Comparison of ENCODE assay signal across 1 cellular context in genomic region chr9:124665391-124666058, GRCh38.
TF ChIP-seq lines count a peak whose summit lies in the region.

No MANE protein-coding gene starts in this region.

TF ChIP-seq in HepG2, 621 proteins besides CTCF, POLR2A, EP300 and RAD21 (continued from another document):
- TF ChIP-seq CEBPB (IDR thresholded peaks at IDR 0.05; ENCODE audit: borderline replicate concordance, low read depth, low read length) = peak; percentile 92
- TF ChIP-seq CHD2 (IDR thresholded peaks at IDR 0.05; ENCODE audit: low read depth, low read length) = no peak
- no peak for TF ChIP-seq FOXA1 (IDR thresholded peaks at IDR 0.05)
- peak; percentile 71 for TF ChIP-seq FOXA1 (CRISPR knock-in tag; IDR thresholded peaks at IDR 0.05)
